In genomic region chr16:1048442-1049112, GRCh38 we compare ENCODE assay signal across 9 cellular contexts. TPM values are rescaled to one million over a fixed set of nuclear protein-coding genes. Genes with fewer than 3 reads are reported as not detected.
DNase-seq lines count a peak whose midpoint lies in the region; ATAC-seq, FAIRE-seq and TF ChIP-seq lines count a peak whose summit lies in the region.
"Had no signal": no experiment of that assay in that cellular context is flagged by ENCODE, and none has a peak within 500 bp of the region (broad histone marks: within the 10 kb centered on the region; RNA-seq: fewer than 3 reads in every experiment).

No MANE protein-coding gene starts in this region.

- no TSS peak for BruUV-seq in A673 (replicated peaks; lab: Mats Ljungman, UMichigan)

- no peaks in the 10 kb centered on the region for H3K36me3 ChIP-seq in A673 (ENCODE audit: insufficient read depth, low read length, poor library complexity, severe bottlenecking)

- H3K9me3 ChIP-seq in A673 (ENCODE audit: low read depth, low read length, poor library complexity, severe bottlenecking): no peaks in the 10 kb centered on the region

- no peaks in the 10 kb centered on the region for H3K27me3 ChIP-seq in A673 (replicated peaks; ENCODE audit: insufficient read depth, low read depth, low read length, poor library complexity)

- in situ Hi-C loops in GM13977 (cut with MboI; ENCODE audit: low pct_unique_long_range_greater_than_20kb, low sequenced_read_pairs, unreplicated experiment): no loop called here

- POLR2A ChIA-PET in A673 (lab: Charles Lee; ENCODE audit: low non-redundant PET): no interaction called here

- no peak for ATAC-seq in activated CD4-positive, CD25-positive, alpha-beta regulatory T cell treated with anti-CD3 and anti-CD28 coated beads, Interleukin-2, amount 50 U/mL, for 24 hours

- CTCF ChIA-PET in A673 (lab: Charles Lee): interaction anchor here (0.6 to 0.8 kb wide), 2 partner anchors 9 to 19 kb away, joined by 7 to 8 read pairs; no protein-coding TSS in a partner anchor

- peak; percentile 83 for FAIRE-seq in G401.6 (lab: Jason Lieb, UNC)
- FAIRE-seq: GM18507 had no signal

- DNase-seq in A673 (ENCODE audit: low spot score): peak; percentile 92
- DNase-seq in activated T-cell treated with anti-CD3 and anti-CD28 coated beads, Interleukin-2, amount 50 U/mL, for 48 hours: peak; percentile 42 to 46
- DNase-seq in iris pigment epithelial cell (ENCODE audit: low read depth): peak; percentile 63
- no peak for DNase-seq in A172 (ENCODE audit: low spot score)
- no peak for DNase-seq in GM13977 (ENCODE audit: low spot score)
- no peak for DNase-seq in DMS79 (lab: John Stamatoyannopoulos, UW)

- peaks cover 18% of the 10 kb centered on the region for H3K4me1 ChIP-seq in A673 (ENCODE audit: insufficient read depth, low read length, poor library complexity, severe bottlenecking)

- H3K4me3 ChIP-seq in A673 (ENCODE audit: low read depth, low read length, poor library complexity, severe bottlenecking): no peak overlapping the region

- H3K27ac ChIP-seq in A673 (ENCODE audit: low read depth, low read length, poor library complexity, severe bottlenecking): peak overlapping the region; percentile 37

- TF ChIP-seq CTCF in A673 (conservative IDR thresholded peaks at IDR 0.05; ENCODE audit: low read depth, low read length): no peak
- TF ChIP-seq CTCF in GM13977 (IDR thresholded peaks at IDR 0.05; ENCODE audit: extremely low read depth, insufficient read depth, missing control alignments): no peak

- intact Hi-C loops in A673 (cut with micrococcal nuclease; ENCODE audit: unreplicated experiment): no loop called here

RNA-seq across cellular contexts. Expression of gene SSTR5, which starts 24.0 kb away (rescaled TPM):
- not detected in 2 replicates for total RNA-seq in A673 (2021)
- not detected in 2 replicates for total RNA-seq in A172 (2014; rRNA removed; shearing (Covaris generic))

RNA-seq across cellular contexts. Expression of gene C1QTNF8, which starts 47.5 kb away (rescaled TPM):
- total RNA-seq in A673 (2021): not detected in 2 replicates
- total RNA-seq in A172 (2014; rRNA removed; shearing (Covaris generic)): 2.9 TPM in 1 of 2 replicates, not detected in the other

Comparison
In these comparisons a context has a peak if more than half of its experiments do, and no peak if none do; other contexts are left out.
1. DNase-seq: peak in A673 (single experiment), activated T-cell treated with anti-CD3 and anti-CD28 coated beads, Interleukin-2, amount 50 U/mL, for 48 hours (2 of 2) and iris pigment epithelial cell (single experiment); none in A172 (single experiment), GM13977 (single experiment) and DMS79 (single experiment).